Comparison of ENCODE assay signal across 10 cellular contexts in genomic region chr7:116786791-116787443, GRCh38.
DNase-seq lines count a peak whose midpoint lies in the region; ATAC-seq, FAIRE-seq and TF ChIP-seq lines count a peak whose summit lies in the region.
"Had no signal": no experiment of that assay in that cellular context is flagged by ENCODE, and none has a peak within 500 bp of the region (broad histone marks: within the 10 kb centered on the region; RNA-seq: fewer than 3 reads in every experiment).

No MANE protein-coding gene starts in this region.

- TF ChIP-seq EP300 in K562 (IDR thresholded peaks at IDR 0.05; ENCODE audit: low read length) = no peak

- intact Hi-C loops in K562 (cut with micrococcal nuclease) = loop anchor here (1.0 kb wide), 1 partner anchor 189 kb away; no protein-coding TSS in a partner anchor
- intact Hi-C loops in naive thymus-derived CD4-positive, alpha-beta T cell (cut with micrococcal nuclease) = loop anchor here in 1 of 2 donors (5.0 kb wide), 2 partner anchors 115 to 200 kb away; partner anchors contain the start of gene MET

- WGBS in K562 (ENCODE audit: insufficient coverage, low coverage, missing lambda C conversion rate) = 0% methylated on average over 2 of the region's 2 CpGs

- peaks cover 0 to 4% (median 0%) of the 10 kb centered on the region in 5 donors for H3K27me3 Mint-ChIP-seq in naive thymus-derived CD4-positive, alpha-beta T cell
- no peaks in the 10 kb centered on the region for H3K27me3 Mint-ChIP-seq in mesothelial cell of epicardium (ENCODE audit: low read depth)
- H3K27me3 Mint-ChIP-seq: dendritic cell treated with granulocyte-macrophage colony-stimulating factor and Interleukin-4, amounts not matched to agents 40 ng/mL and 50 ng/mL, for 4 days had no signal

- no peak for TF ChIP-seq POLR2A in K562 (conservative IDR thresholded peaks at IDR 0.05)

- no peaks in the 10 kb centered on the region for H3K9me1 ChIP-seq in K562 (ENCODE audit: control insufficient read depth, insufficient read depth, low read length)

- in situ Hi-C loops in K562 (cut with MboI) = no loop called here

- peaks cover 5 to 8% of the 10 kb centered on the region in 2 experiments; a peak in 3 of 5 replicates for H3K27me3 ChIP-seq in K562 (ENCODE audit: control insufficient read depth in 2 of 2, insufficient read depth in 2 of 2, low read length in 2 of 2)
- H3K27me3 ChIP-seq in naive thymus-derived CD4-positive, alpha-beta T cell (ENCODE audit: control insufficient read depth in 2 of 2, insufficient read depth in 2 of 2, low read length in 2 of 2) = no peaks in the 10 kb centered on the region

- no peak overlapping the region for H3K9ac ChIP-seq in K562 (ENCODE audit: insufficient read depth in 1 of 2, low read depth in 2 of 2, low read length in 2 of 2)

- H3K4me1 ChIP-seq in K562 (replicated peaks in 1 of 2; ENCODE audit: control insufficient read depth in 2 of 2, insufficient read depth in 2 of 2, low read length in 2 of 2) = no peaks in the 10 kb centered on the region
- no peaks in the 10 kb centered on the region for H3K4me1 ChIP-seq in naive thymus-derived CD4-positive, alpha-beta T cell (ENCODE audit: control insufficient read depth in 2 of 2, insufficient read depth in 2 of 2, low read length in 2 of 2)

- BruUV-seq in K562 (replicated peaks; lab: Mats Ljungman, UMichigan) = no TSS peak

- POLR2A ChIA-PET in K562 (lab: Yijun Ruan, JAX) = interaction anchor here (0.6 kb wide), 1 partner anchor 32 kb away, joined by 3 read pairs; no protein-coding TSS in a partner anchor
- POLR2A ChIA-PET in naive thymus-derived CD4-positive, alpha-beta T cell (lab: Charles Lee) = no interaction called here

- no peaks in the 10 kb centered on the region for H3K36me3 ChIP-seq in K562 (ENCODE audit: control insufficient read depth, insufficient read depth, low read length)
- H3K36me3 ChIP-seq in naive thymus-derived CD4-positive, alpha-beta T cell (ENCODE audit: control insufficient read depth in 2 of 3, insufficient read depth in 3 of 3, low read length in 3 of 3) = no peaks in the 10 kb centered on the region
- H3K36me3 ChIP-seq: HAP-1 had no signal

- H3K4me3 ChIP-seq in K562 = no peak overlapping the region
- no peak overlapping the region for H3K4me3 ChIP-seq in naive thymus-derived CD4-positive, alpha-beta T cell (ENCODE audit: low read length)
- H3K4me3 ChIP-seq: HAP-1 had no signal

- TF ChIP-seq CTCF in K562 (IDR thresholded peaks at IDR 0.05 in 2 of 3, conservative IDR thresholded peaks at IDR 0.05 in 1 of 3; ENCODE audit: insufficient read depth in 2 of 3, low read depth in 1 of 3, low read length in 3 of 3) = peak; percentile 31 to 66 (median 41); a peak in 4 of 6 replicates
- TF ChIP-seq CTCF in mesothelial cell of epicardium (IDR thresholded peaks at IDR 0.05; ENCODE audit: unreplicated experiment) = no peak

- peaks cover 0 to 1% (median 0%) of the 10 kb centered on the region in 11 donors for H3K9me3 Mint-ChIP-seq in naive thymus-derived CD4-positive, alpha-beta T cell
- H3K9me3 Mint-ChIP-seq in mesothelial cell of epicardium = no peaks in the 10 kb centered on the region
- H3K9me3 Mint-ChIP-seq: dendritic cell treated with granulocyte-macrophage colony-stimulating factor and Interleukin-4, amounts not matched to agents 40 ng/mL and 50 ng/mL, for 4 days had no signal

- H3K27ac ChIP-seq in K562 (ENCODE audit: extremely low read depth, low read depth, low read length) = no peak overlapping the region
- H3K27ac ChIP-seq in naive thymus-derived CD4-positive, alpha-beta T cell (ENCODE audit: low read depth, low read length) = no peak overlapping the region

- H3K27ac Mint-ChIP-seq in naive thymus-derived CD4-positive, alpha-beta T cell = no peak overlapping the region
- H3K27ac Mint-ChIP-seq in mesothelial cell of epicardium = no peak overlapping the region
- H3K27ac Mint-ChIP-seq: dendritic cell treated with granulocyte-macrophage colony-stimulating factor and Interleukin-4, amounts not matched to agents 40 ng/mL and 50 ng/mL, for 4 days had no signal

- H3K36me3 Mint-ChIP-seq in naive thymus-derived CD4-positive, alpha-beta T cell = no peaks in the 10 kb centered on the region
- peaks cover 5% of the 10 kb centered on the region for H3K36me3 Mint-ChIP-seq in mesothelial cell of epicardium

- no peak overlapping the region for H2AFZ ChIP-seq in K562 (ENCODE audit: low read depth, low read length)

- FAIRE-seq in K562 (lab: Jason Lieb, UNC) = peak; percentile 32

- H3K9me3 ChIP-seq in K562 (replicated peaks; ENCODE audit: control insufficient read depth, insufficient read depth, low read depth, low read length) = no peaks in the 10 kb centered on the region
- no peaks in the 10 kb centered on the region for H3K9me3 ChIP-seq in naive thymus-derived CD4-positive, alpha-beta T cell (ENCODE audit: control insufficient read depth in 2 of 3, low read length in 3 of 3)
- H3K9me3 ChIP-seq: HAP-1 had no signal

- H3K4me3 Mint-ChIP-seq in naive thymus-derived CD4-positive, alpha-beta T cell = no peak overlapping the region
- no peak overlapping the region for H3K4me3 Mint-ChIP-seq in mesothelial cell of epicardium
- H3K4me3 Mint-ChIP-seq: dendritic cell treated with granulocyte-macrophage colony-stimulating factor and Interleukin-4, amounts not matched to agents 40 ng/mL and 50 ng/mL, for 4 days had no signal

- no peaks in the 10 kb centered on the region for H3K4me1 Mint-ChIP-seq in naive thymus-derived CD4-positive, alpha-beta T cell
- peaks cover 11% of the 10 kb centered on the region for H3K4me1 Mint-ChIP-seq in mesothelial cell of epicardium

- peak in 2 of 3 donors; percentile 5 to 22 for DNase-seq in stimulated activated CD4-positive, alpha-beta T cell treated with anti-CD3 and anti-CD28 coated beads, Interleukin-12 subunit alpha, Interleukin-12 subunit beta, amount 100 ng/mL, for 48 hours (ENCODE audit: low read depth in 2 of 3, low spot score in 1 of 3)
- no peak for DNase-seq in stimulated activated CD4-positive, alpha-beta T cell treated with anti-CD3 and anti-CD28 coated beads, Interleukin-2, amount 100 ng/mL, for 48 hours
- DNase-seq in KG1 (lab: John Stamatoyannopoulos, UW) = peak; percentile 36
- DNase-seq in K562 (ENCODE audit: extremely low read depth in 1 of 4, low spot score in 3 of 4) = peak in 1 of 4 experiments; percentile 18
- no peak for DNase-seq in naive thymus-derived CD4-positive, alpha-beta T cell
- DNase-seq in mesothelial cell of epicardium (ENCODE audit: low spot score in 2 of 2, unreplicated experiment in 2 of 2) = no peak
- DNase-seq in NCI-H1694 (lab: John Stamatoyannopoulos, UW) = no peak

- CTCF ChIA-PET in K562 (lab: Yijun Ruan, JAX; ENCODE audit: low intra/inter-chr PET ratio) = no interaction called here
- CTCF ChIA-PET in naive thymus-derived CD4-positive, alpha-beta T cell (lab: Charles Lee) = no interaction called here

- no peak overlapping the region for H3K4me2 ChIP-seq in K562 (ENCODE audit: insufficient read depth, low read length)

- ATAC-seq in GM21825 (IDR thresholded peaks at IDR 0.05; ENCODE audit: unreplicated experiment) (peak; percentile 99), K562 (peak; percentile 67; the same call in 2 of the 3 replicates)
- peak; percentile 85 for ATAC-seq in naive thymus-derived CD4-positive, alpha-beta T cell

- no peaks in the 10 kb centered on the region for H4K20me1 ChIP-seq in K562 (replicated peaks; ENCODE audit: control insufficient read depth, insufficient read depth, low read length)

- TF ChIP-seq RAD21 in K562 (CRISPR knock-in tag; conservative IDR thresholded peaks at IDR 0.05 in 1 of 2, IDR thresholded peaks at IDR 0.05 in 1 of 2) = peak; percentile 68 to 73

- H3K79me2 ChIP-seq in K562 (ENCODE audit: control insufficient read depth, insufficient read depth, low read length) = no peaks in the 10 kb centered on the region

TF ChIP-seq in K562, 482 proteins besides CTCF, POLR2A, EP300 and RAD21:
- TF ChIP-seq SMC3 (conservative IDR thresholded peaks at IDR 0.05; ENCODE audit: insufficient read depth, low read depth, low read length) (0 out of 2 replicates have a peak, but pooled peaks have one; percentile 12), CC2D1A (IDR thresholded peaks at IDR 0.05) (no peak)

Comparison
In these comparisons a context has a peak if more than half of its experiments do, and no peak if none do; other contexts are left out.
1. DNase-seq: peak in stimulated activated CD4-positive, alpha-beta T cell treated with anti-CD3 and anti-CD28 coated beads, Interleukin-12 subunit alpha, Interleukin-12 subunit beta, amount 100 ng/mL, for 48 hours (2 of 3) and KG1 (single experiment); none in stimulated activated CD4-positive, alpha-beta T cell treated with anti-CD3 and anti-CD28 coated beads, Interleukin-2, amount 100 ng/mL, for 48 hours (0 of 2), naive thymus-derived CD4-positive, alpha-beta T cell (0 of 9), mesothelial cell of epicardium (0 of 2) and NCI-H1694 (single experiment).
2. Peak in every context shown above with its lines, with median percentiles within 50 percentile points of each other: ATAC-seq.